In the genomic region with DNA sequence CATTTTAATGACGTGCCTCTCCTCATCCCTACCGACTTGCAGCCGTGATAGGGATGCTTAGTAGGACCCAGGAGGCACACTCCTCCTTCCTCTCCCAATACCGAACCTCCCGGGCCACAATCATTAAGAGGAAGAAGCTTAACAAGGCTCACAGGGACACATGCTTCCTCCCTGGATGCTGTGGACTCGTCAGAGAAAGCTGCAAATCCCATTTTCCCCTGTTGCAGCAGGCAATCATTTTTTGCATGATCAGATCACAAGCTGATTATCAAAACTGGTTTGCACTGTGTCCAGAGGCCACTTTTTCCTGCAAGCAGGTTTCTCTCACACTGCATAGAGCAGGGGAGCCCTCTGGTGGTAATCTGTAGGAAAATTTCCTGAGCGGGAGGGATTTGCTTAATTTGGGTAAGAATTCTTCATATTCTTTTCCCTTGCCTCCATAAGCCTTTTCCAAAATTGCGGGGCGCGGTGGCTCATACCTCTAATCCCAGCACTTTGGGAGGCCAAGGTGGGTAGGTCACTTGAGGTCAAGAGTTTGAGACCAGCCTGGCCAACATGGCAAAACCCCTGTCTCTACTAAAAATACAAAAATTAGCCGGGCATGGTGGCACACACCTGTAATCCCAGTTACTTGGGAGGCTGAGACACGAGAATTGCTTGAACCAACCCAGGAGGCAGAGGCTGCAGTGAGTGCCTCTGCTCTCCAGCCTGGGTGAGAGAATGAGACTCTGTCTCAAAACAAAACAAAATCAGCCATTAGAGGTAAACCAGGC, we compare ENCODE assay signal across 1 cellular context.
TF ChIP-seq lines count a peak whose summit lies in the region.

No MANE protein-coding gene starts in this region.

TF ChIP-seq in K562, 482 proteins besides CTCF, POLR2A, EP300 and RAD21 (continued from another document and continues in another):
- TF ChIP-seq ZNF609 (CRISPR knock-in tag; IDR thresholded peaks at IDR 0.05; ENCODE audit: borderline replicate concordance) (no peak), ZNF23 (CRISPR knock-in tag; IDR thresholded peaks at IDR 0.05) (no peak), ZNF239 (CRISPR knock-in tag; IDR thresholded peaks at IDR 0.05) (no peak), CTCFL (IDR thresholded peaks at IDR 0.05; ENCODE audit: borderline replicate concordance, insufficient read depth, low read depth, low read length, poor library complexity, severe bottlenecking) (no peak), DACH1 (IDR thresholded peaks at IDR 0.05; ENCODE audit: partially characterized antibody) (no peak), KLF16 (IDR thresholded peaks at IDR 0.05) (peak; percentile 69; the same call in 1 of the 2 replicates), JUN (IDR thresholded peaks at IDR 0.05; ENCODE audit: borderline replicate concordance, low read depth, low read length) (0 out of 2 replicates have a peak, but pooled peaks have one; percentile 9), JUN (CRISPR knock-in tag; IDR thresholded peaks at IDR 0.05; ENCODE audit: borderline replicate concordance) (0 out of 2 replicates have a peak, but pooled peaks have one; percentile 15), KLF10 (CRISPR knock-in tag; IDR thresholded peaks at IDR 0.05) (no peak), FOXK1 (CRISPR knock-in tag; IDR thresholded peaks at IDR 0.05; ENCODE audit: borderline replicate concordance) (peak; percentile 60; the same call in 1 of the 2 replicates), XRCC5 (IDR thresholded peaks at IDR 0.05; ENCODE audit: low read depth, low read length) (0 out of 2 replicates have a peak, but pooled peaks have one; percentile 77), TOE1 (IDR thresholded peaks at IDR 0.05; ENCODE audit: borderline replicate concordance) (peak; percentile 42; the same call in 1 of the 2 replicates), TOE1 (CRISPR knock-in tag; IDR thresholded peaks at IDR 0.05; ENCODE audit: borderline replicate concordance, low read depth) (no peak), ARID1B (IDR thresholded peaks at IDR 0.05) (peak; percentile 29; the same call in 1 of the 2 replicates), ARID2 (IDR thresholded peaks at IDR 0.05) (peak; percentile 97), STAG1 (CRISPR knock-in tag; IDR thresholded peaks at IDR 0.05; ENCODE audit: borderline replicate concordance) (peak; percentile 91; the same call in 1 of the 2 replicates), RCOR1 (IDR thresholded peaks at IDR 0.05; ENCODE audit: borderline replicate concordance in 1 of 2, low read depth in 2 of 2, low read length in 2 of 2) (peak in 1 of 2 experiments; percentile 60; a peak in 1 of 4 replicates), SMC3 (conservative IDR thresholded peaks at IDR 0.05; ENCODE audit: insufficient read depth, low read depth, low read length) (peak; percentile 98), TCF7 (IDR thresholded peaks at IDR 0.05; ENCODE audit: borderline replicate concordance) (no peak), ZNF354B (CRISPR knock-in tag; IDR thresholded peaks at IDR 0.05) (no peak), NBN (IDR thresholded peaks at IDR 0.05; ENCODE audit: low read depth) (no peak), L3MBTL2 (IDR thresholded peaks at IDR 0.05) (peak; percentile 34; the same call in 1 of the 2 replicates), SOX6 (IDR thresholded peaks at IDR 0.05) (peak; percentile 25; the same call in 1 of the 2 replicates), RBBP5 (IDR thresholded peaks at IDR 0.05; ENCODE audit: borderline replicate concordance, insufficient read depth, low read length, poor library complexity, severe bottlenecking) (no peak), RB1 (IDR thresholded peaks at IDR 0.05; ENCODE audit: low read depth) (peak; percentile 78; the same call in 1 of the 2 replicates), FOSL1 (tag; conservative IDR thresholded peaks at IDR 0.05) (no peak)
- TF ChIP-seq, protein P1, sequence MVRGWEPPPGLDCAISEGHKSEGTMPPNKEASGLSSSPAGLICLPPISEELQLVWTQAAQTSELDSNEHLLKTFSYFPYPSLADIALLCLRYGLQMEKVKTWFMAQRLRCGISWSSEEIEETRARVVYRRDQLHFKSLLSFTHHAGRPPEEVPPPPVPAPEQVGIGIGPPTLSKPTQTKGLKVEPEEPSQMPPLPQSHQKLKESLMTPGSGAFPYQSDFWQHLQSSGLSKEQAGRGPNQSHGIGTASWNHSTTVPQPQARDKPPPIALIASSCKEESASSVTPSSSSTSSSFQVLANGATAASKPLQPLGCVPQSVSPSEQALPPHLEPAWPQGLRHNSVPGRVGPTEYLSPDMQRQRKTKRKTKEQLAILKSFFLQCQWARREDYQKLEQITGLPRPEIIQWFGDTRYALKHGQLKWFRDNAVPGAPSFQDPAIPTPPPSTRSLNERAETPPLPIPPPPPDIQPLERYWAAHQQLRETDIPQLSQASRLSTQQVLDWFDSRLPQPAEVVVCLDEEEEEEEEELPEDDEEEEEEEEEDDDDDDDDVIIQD (CRISPR knock-in tag; IDR thresholded peaks at IDR 0.05), result no peak
- TF ChIP-seq, protein P2, sequence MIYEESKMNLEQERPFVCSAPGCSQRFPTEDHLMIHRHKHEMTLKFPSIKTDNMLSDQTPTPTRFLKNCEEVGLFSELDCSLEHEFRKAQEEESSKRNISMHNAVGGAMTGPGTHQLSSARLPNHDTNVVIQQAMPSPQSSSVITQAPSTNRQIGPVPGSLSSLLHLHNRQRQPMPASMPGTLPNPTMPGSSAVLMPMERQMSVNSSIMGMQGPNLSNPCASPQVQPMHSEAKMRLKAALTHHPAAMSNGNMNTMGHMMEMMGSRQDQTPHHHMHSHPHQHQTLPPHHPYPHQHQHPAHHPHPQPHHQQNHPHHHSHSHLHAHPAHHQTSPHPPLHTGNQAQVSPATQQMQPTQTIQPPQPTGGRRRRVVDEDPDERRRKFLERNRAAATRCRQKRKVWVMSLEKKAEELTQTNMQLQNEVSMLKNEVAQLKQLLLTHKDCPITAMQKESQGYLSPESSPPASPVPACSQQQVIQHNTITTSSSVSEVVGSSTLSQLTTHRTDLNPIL (CRISPR knock-in tag; IDR thresholded peaks at IDR 0.05), result no peak
- TF ChIP-seq, protein P3, sequence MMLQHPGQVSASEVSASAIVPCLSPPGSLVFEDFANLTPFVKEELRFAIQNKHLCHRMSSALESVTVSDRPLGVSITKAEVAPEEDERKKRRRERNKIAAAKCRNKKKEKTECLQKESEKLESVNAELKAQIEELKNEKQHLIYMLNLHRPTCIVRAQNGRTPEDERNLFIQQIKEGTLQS (IDR thresholded peaks at IDR 0.05), result no peak
- TF ChIP-seq, protein P3 (CRISPR knock-in tag; conservative IDR thresholded peaks at IDR 0.05), result peak; percentile 87; the same call in 1 of the 2 replicates
- TF ChIP-seq, protein P4, sequence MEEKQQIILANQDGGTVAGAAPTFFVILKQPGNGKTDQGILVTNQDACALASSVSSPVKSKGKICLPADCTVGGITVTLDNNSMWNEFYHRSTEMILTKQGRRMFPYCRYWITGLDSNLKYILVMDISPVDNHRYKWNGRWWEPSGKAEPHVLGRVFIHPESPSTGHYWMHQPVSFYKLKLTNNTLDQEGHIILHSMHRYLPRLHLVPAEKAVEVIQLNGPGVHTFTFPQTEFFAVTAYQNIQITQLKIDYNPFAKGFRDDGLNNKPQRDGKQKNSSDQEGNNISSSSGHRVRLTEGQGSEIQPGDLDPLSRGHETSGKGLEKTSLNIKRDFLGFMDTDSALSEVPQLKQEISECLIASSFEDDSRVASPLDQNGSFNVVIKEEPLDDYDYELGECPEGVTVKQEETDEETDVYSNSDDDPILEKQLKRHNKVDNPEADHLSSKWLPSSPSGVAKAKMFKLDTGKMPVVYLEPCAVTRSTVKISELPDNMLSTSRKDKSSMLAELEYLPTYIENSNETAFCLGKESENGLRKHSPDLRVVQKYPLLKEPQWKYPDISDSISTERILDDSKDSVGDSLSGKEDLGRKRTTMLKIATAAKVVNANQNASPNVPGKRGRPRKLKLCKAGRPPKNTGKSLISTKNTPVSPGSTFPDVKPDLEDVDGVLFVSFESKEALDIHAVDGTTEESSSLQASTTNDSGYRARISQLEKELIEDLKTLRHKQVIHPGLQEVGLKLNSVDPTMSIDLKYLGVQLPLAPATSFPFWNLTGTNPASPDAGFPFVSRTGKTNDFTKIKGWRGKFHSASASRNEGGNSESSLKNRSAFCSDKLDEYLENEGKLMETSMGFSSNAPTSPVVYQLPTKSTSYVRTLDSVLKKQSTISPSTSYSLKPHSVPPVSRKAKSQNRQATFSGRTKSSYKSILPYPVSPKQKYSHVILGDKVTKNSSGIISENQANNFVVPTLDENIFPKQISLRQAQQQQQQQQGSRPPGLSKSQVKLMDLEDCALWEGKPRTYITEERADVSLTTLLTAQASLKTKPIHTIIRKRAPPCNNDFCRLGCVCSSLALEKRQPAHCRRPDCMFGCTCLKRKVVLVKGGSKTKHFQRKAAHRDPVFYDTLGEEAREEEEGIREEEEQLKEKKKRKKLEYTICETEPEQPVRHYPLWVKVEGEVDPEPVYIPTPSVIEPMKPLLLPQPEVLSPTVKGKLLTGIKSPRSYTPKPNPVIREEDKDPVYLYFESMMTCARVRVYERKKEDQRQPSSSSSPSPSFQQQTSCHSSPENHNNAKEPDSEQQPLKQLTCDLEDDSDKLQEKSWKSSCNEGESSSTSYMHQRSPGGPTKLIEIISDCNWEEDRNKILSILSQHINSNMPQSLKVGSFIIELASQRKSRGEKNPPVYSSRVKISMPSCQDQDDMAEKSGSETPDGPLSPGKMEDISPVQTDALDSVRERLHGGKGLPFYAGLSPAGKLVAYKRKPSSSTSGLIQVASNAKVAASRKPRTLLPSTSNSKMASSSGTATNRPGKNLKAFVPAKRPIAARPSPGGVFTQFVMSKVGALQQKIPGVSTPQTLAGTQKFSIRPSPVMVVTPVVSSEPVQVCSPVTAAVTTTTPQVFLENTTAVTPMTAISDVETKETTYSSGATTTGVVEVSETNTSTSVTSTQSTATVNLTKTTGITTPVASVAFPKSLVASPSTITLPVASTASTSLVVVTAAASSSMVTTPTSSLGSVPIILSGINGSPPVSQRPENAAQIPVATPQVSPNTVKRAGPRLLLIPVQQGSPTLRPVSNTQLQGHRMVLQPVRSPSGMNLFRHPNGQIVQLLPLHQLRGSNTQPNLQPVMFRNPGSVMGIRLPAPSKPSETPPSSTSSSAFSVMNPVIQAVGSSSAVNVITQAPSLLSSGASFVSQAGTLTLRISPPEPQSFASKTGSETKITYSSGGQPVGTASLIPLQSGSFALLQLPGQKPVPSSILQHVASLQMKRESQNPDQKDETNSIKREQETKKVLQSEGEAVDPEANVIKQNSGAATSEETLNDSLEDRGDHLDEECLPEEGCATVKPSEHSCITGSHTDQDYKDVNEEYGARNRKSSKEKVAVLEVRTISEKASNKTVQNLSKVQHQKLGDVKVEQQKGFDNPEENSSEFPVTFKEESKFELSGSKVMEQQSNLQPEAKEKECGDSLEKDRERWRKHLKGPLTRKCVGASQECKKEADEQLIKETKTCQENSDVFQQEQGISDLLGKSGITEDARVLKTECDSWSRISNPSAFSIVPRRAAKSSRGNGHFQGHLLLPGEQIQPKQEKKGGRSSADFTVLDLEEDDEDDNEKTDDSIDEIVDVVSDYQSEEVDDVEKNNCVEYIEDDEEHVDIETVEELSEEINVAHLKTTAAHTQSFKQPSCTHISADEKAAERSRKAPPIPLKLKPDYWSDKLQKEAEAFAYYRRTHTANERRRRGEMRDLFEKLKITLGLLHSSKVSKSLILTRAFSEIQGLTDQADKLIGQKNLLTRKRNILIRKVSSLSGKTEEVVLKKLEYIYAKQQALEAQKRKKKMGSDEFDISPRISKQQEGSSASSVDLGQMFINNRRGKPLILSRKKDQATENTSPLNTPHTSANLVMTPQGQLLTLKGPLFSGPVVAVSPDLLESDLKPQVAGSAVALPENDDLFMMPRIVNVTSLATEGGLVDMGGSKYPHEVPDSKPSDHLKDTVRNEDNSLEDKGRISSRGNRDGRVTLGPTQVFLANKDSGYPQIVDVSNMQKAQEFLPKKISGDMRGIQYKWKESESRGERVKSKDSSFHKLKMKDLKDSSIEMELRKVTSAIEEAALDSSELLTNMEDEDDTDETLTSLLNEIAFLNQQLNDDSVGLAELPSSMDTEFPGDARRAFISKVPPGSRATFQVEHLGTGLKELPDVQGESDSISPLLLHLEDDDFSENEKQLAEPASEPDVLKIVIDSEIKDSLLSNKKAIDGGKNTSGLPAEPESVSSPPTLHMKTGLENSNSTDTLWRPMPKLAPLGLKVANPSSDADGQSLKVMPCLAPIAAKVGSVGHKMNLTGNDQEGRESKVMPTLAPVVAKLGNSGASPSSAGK (IDR thresholded peaks at IDR 0.05), result no peak
